9 cellular contexts compared by ENCODE assay signal in genomic region chr9:68780377-68780707, GRCh38.
DNase-seq lines count a peak whose midpoint lies in the region; ATAC-seq and TF ChIP-seq lines count a peak whose summit lies in the region.
"Had no signal": no experiment of that assay in that cellular context is flagged by ENCODE, and none has a peak within 500 bp of the region (broad histone marks: within the 10 kb centered on the region; RNA-seq: fewer than 3 reads in every experiment).

No MANE protein-coding gene starts in this region.

- H3K4me1 ChIP-seq in ascending aorta (peaks cover 20 to 40% of the 10 kb centered on the region in 2 donors), liver (ENCODE audit: control insufficient read depth in 4 of 4, insufficient read depth in 4 of 4, low read length in 3 of 4) (peaks cover 7 to 37% (median 32%) of the 10 kb centered on the region in 4 donors), upper lobe of left lung (peaks cover 47 to 57% (median 54%) of the 10 kb centered on the region in 4 donors)

- no peaks in the 10 kb centered on the region for H3K36me3 ChIP-seq in ascending aorta
- no peaks in the 10 kb centered on the region for H3K36me3 ChIP-seq in liver (ENCODE audit: control insufficient read depth in 4 of 4, insufficient read depth in 3 of 4, low read depth in 1 of 4, low read length in 3 of 4)
- H3K36me3 ChIP-seq in upper lobe of left lung, result no peaks in the 10 kb centered on the region

- peak overlapping the region; percentile 36 to 80 for H3K9ac ChIP-seq in liver (ENCODE audit: low read depth in 1 of 2, low read length in 2 of 2)

- TF ChIP-seq POLR2A in upper lobe of left lung (IDR thresholded peaks at IDR 0.05) (no peak), GM18505 (IDR thresholded peaks at IDR 0.05; ENCODE audit: borderline replicate concordance, extremely low read depth, insufficient read depth, insufficient read length) (no peak)

- H3K27ac ChIP-seq in ascending aorta (peak overlapping the region; percentile 95 to 96), liver (ENCODE audit: low read depth in 1 of 2, low read length in 2 of 2) (peak overlapping the region; percentile 87), upper lobe of left lung (peak overlapping the region; percentile 89 to 97 (median 94))

- H3K9me3 Mint-ChIP-seq in naive thymus-derived CD8-positive, alpha-beta T cell, result no peaks in the 10 kb centered on the region

- POLR2A ChIA-PET in naive thymus-derived CD8-positive, alpha-beta T cell (lab: Charles Lee), result interaction anchor here (1.0 to 1.7 kb wide), 5 partner anchors 10 to 256 kb away, joined by 4 to 7 read pairs (median 5); no protein-coding TSS in a partner anchor

- peak; percentile 2 for DNase-seq in activated T-cell treated with anti-CD3 and anti-CD28 coated beads for 48 hours (ENCODE audit: low read depth)
- no peak for DNase-seq in activated T-cell treated with anti-CD3 and anti-CD28 coated beads, Interleukin-2, amount 50 U/mL, for 48 hours
- no peak for DNase-seq in ascending aorta (ENCODE audit: low spot score in 2 of 2)
- DNase-seq in upper lobe of left lung, result no peak
- DNase-seq in naive thymus-derived CD8-positive, alpha-beta T cell, result no peak
- DNase-seq in RPMI8226, result no peak

- intact Hi-C loops in ascending aorta (cut with DNase I), result loop anchor here (2.0 to 10.0 kb wide), 3 partner anchors 62 to 196 kb away; partner anchors contain the start of gene PIP5K1B

- H3K4me1 Mint-ChIP-seq in naive thymus-derived CD8-positive, alpha-beta T cell, result peaks cover 0 to 7% (median 1%) of the 10 kb centered on the region in 4 donors

- TF ChIP-seq EP300 in upper lobe of left lung (IDR thresholded peaks at IDR 0.05), result no peak

- no peak for ATAC-seq in upper lobe of left lung (ENCODE audit: low FRiP score in 2 of 2)
- no peak for ATAC-seq in naive thymus-derived CD8-positive, alpha-beta T cell
- ATAC-seq in GM18505 (IDR thresholded peaks at IDR 0.05; ENCODE audit: unreplicated experiment), result no peak

- peak overlapping the region; percentile 76 to 83 for H3K4me3 ChIP-seq in ascending aorta
- peak overlapping the region; percentile 86 to 92 (median 91) for H3K4me3 ChIP-seq in liver (ENCODE audit: low read depth in 1 of 3, low read length in 3 of 3)
- H3K4me3 ChIP-seq in upper lobe of left lung, result peak overlapping the region; percentile 60 to 76 (median 66)

- no peak overlapping the region for H3K27ac Mint-ChIP-seq in naive thymus-derived CD8-positive, alpha-beta T cell
- H3K27ac Mint-ChIP-seq: activated naive CD8-positive, alpha-beta T cell had no signal

- no peak overlapping the region for H3K4me3 Mint-ChIP-seq in naive thymus-derived CD8-positive, alpha-beta T cell
- H3K4me3 Mint-ChIP-seq: activated naive CD8-positive, alpha-beta T cell had no signal

- 1% methylated on average over 19 of the region's 19 CpGs for WGBS in liver
- WGBS in upper lobe of left lung, 2 donors, result 1 to 2% methylated on average over 6 to 16 of the region's 19 CpGs

- H3K27me3 ChIP-seq in ascending aorta (no peaks in the 10 kb centered on the region), liver (ENCODE audit: control insufficient read depth in 4 of 4, insufficient read depth in 4 of 4, low read length in 3 of 4) (no peaks in the 10 kb centered on the region), upper lobe of left lung (no peaks in the 10 kb centered on the region)

- H3K36me3 Mint-ChIP-seq in naive thymus-derived CD8-positive, alpha-beta T cell, result no peaks in the 10 kb centered on the region
- H3K36me3 Mint-ChIP-seq: activated naive CD8-positive, alpha-beta T cell had no signal

- peak in 1 of 2 donors; percentile 1 for TF ChIP-seq RAD21 in liver (IDR thresholded peaks at IDR 0.05)

- H3K27me3 Mint-ChIP-seq in naive thymus-derived CD8-positive, alpha-beta T cell, result no peaks in the 10 kb centered on the region
- H3K27me3 Mint-ChIP-seq: activated naive CD8-positive, alpha-beta T cell had no signal

- TF ChIP-seq CTCF in ascending aorta (IDR thresholded peaks at IDR 0.05), result no peak
- no peak for TF ChIP-seq CTCF in liver (IDR thresholded peaks at IDR 0.05; ENCODE audit: low read depth, low read length, missing input control)
- TF ChIP-seq CTCF in upper lobe of left lung (IDR thresholded peaks at IDR 0.05), result no peak

- H3K9me3 ChIP-seq in ascending aorta, result no peaks in the 10 kb centered on the region
- no peaks in the 10 kb centered on the region for H3K9me3 ChIP-seq in liver (ENCODE audit: control insufficient read depth in 4 of 4, low read length in 3 of 4)
- no peaks in the 10 kb centered on the region for H3K9me3 ChIP-seq in upper lobe of left lung

TF ChIP-seq in liver, 16 proteins besides CTCF, POLR2A, EP300 and RAD21:
- TF ChIP-seq YY1 (IDR thresholded peaks at IDR 0.05), result no peak
- TF ChIP-seq ATF3 (IDR thresholded peaks at IDR 0.05), result no peak
- no peak for TF ChIP-seq TAF1 (conservative IDR thresholded peaks at IDR 0.05)
- no peak for TF ChIP-seq ZBTB33 (IDR thresholded peaks at IDR 0.05)
- TF ChIP-seq JUND (IDR thresholded peaks at IDR 0.05), result no peak
- peak; percentile 0 for TF ChIP-seq FOXA1 (IDR thresholded peaks at IDR 0.05)
- TF ChIP-seq NR2F2 (IDR thresholded peaks at IDR 0.05), result no peak
- TF ChIP-seq REST (IDR thresholded peaks at IDR 0.05), result peak; percentile 6
- no peak for TF ChIP-seq EGR1 (IDR thresholded peaks at IDR 0.05; ENCODE audit: low read depth in 2 of 2)
- TF ChIP-seq HNF4G (IDR thresholded peaks at IDR 0.05), result no peak
- no peak for TF ChIP-seq GABPA (IDR thresholded peaks at IDR 0.05 in 1 of 2, conservative IDR thresholded peaks at IDR 0.05 in 1 of 2)
